In the genomic region with DNA sequence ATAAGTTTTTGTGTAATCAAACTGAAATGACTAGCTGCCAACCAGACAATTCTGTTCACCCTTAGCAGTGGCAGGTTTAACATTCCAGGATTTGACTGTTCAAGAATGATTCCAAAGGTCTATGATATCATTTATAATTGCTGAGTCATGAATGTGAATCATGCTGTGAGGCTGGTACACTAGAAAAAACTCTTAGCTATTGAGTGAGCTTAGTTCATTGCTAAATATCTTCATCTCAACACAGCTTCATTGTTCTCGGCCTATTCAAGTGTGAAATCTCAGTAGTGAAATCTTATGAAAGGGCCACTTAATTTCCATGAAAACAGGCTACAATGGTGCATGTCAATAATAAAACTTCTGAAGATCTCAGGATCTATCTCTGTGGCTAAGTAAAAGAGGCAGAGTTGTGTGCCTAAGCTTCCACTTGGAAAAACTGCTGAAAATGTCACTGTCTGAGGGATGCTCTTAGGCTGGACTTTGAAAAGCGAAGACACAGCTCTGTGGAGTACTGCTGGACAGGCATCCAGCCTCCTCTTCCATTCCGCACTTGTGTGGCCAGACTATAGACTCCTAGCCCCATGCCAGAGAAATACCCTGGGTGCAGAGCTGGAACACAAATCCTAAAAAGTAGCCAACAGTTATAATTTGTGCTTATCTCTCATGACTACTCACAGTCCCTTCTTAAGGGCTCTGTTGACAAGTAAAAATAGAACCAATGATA, we compare ENCODE assay signal across 10 cellular contexts. TPM values are rescaled to one million over a fixed set of nuclear protein-coding genes. Genes with fewer than 3 reads are reported as not detected.
DNase-seq lines count a peak whose midpoint lies in the region; ATAC-seq and TF ChIP-seq lines count a peak whose summit lies in the region.
"Had no signal": no experiment of that assay in that cellular context is flagged by ENCODE, and none has a peak within 500 bp of the region (broad histone marks: within the 10 kb centered on the region; RNA-seq: fewer than 3 reads in every experiment).

No MANE protein-coding gene starts in this region.

- H3K36me3 ChIP-seq in GM23248 (ENCODE audit: low read depth) = no peaks in the 10 kb centered on the region
- peaks cover 7% of the 10 kb centered on the region; the same call in 1 of the 2 replicates for H3K36me3 ChIP-seq in SK-N-MC (ENCODE audit: insufficient read depth, low read length)

- H3K27ac ChIP-seq in GM23248 (peak overlapping the region; percentile 72), SK-N-MC (peak overlapping the region; percentile 47)

- H3K9me2 ChIP-seq in GM23248 (ENCODE audit: insufficient read depth) = no peaks in the 10 kb centered on the region

- no peak overlapping the region for H2AFZ ChIP-seq in GM23248

- H4K20me1 ChIP-seq in GM23248 (ENCODE audit: insufficient read depth) = no peaks in the 10 kb centered on the region

- no peaks in the 10 kb centered on the region for H3K9me3 ChIP-seq in GM23248 (ENCODE audit: low read depth)
- H3K9me3 ChIP-seq in SK-N-MC (ENCODE audit: low read depth, low read length) = no peaks in the 10 kb centered on the region

- H3K27me3 ChIP-seq in GM23248 (replicated peaks; ENCODE audit: insufficient read depth) = no peaks in the 10 kb centered on the region

- H3K4me2 ChIP-seq in GM23248 (ENCODE audit: unreplicated experiment) = peak overlapping the region; percentile 42

- ATAC-seq in HG03565 (IDR thresholded peaks at IDR 0.05; ENCODE audit: unreplicated experiment) (no peak), GM19351 (IDR thresholded peaks at IDR 0.05; ENCODE audit: unreplicated experiment) (no peak)

- H3F3A ChIP-seq in GM23248 (ENCODE audit: insufficient read depth) = peaks cover 38% of the 10 kb centered on the region

- H3K79me2 ChIP-seq in GM23248 (ENCODE audit: insufficient read depth) = no peaks in the 10 kb centered on the region

- peak; percentile 89 for DNase-seq in GM23248
- no peak for DNase-seq in SK-N-MC (ENCODE audit: low read depth, low spot score)
- DNase-seq in fibroblast of pulmonary artery (ENCODE audit: low read depth) = peak; percentile 89
- peak; percentile 47 for DNase-seq in putamen (ENCODE audit: low spot score)
- DNase-seq in effector CD8-positive, alpha-beta T cell (lab: John Stamatoyannopoulos, UW) = no peak
- DNase-seq in stimulated activated CD4-positive, alpha-beta T cell treated with anti-CD3 and anti-CD28 coated beads, Interleukin-4, amount 100 ng/mL, for 4 hours = no peak
- DNase-seq: activated T-cell treated with anti-CD3 and anti-CD28 coated beads, Interleukin-2, amount 50 U/mL, for 1 hour; kidney had no signal

- H3K4me3 ChIP-seq in GM23248 = no peak overlapping the region; the same call in 1 of the 2 replicates
- H3K4me3 ChIP-seq in SK-N-MC = no peak overlapping the region; the same call in 1 of the 2 replicates
- no peak overlapping the region for H3K4me3 ChIP-seq in fibroblast of pulmonary artery (replicated peaks; ENCODE audit: low read depth, low read length)

- 41 to 46% methylated on average over 3 of the region's 3 CpGs for WGBS in GM23248 (ENCODE audit: low coverage in 1 of 2, low lambda C conversion rate in 2 of 2, missing lambda C conversion rate in 2 of 2), 2 experiments

- H3K4me1 ChIP-seq in GM23248 (ENCODE audit: insufficient read depth) = peaks cover 21% of the 10 kb centered on the region

- TF ChIP-seq CTCF in fibroblast of pulmonary artery (IDR thresholded peaks at IDR 0.05; ENCODE audit: low read length, missing control alignments) = no peak

- H3K9ac ChIP-seq in GM23248 (peak overlapping the region; percentile 29), SK-N-MC (ENCODE audit: insufficient read length) (no peak overlapping the region)

- in situ Hi-C loops in GM23248 (cut with MboI) = no loop called here

RNA-seq across cellular contexts. Expression of gene AQP11, which starts 12.8 kb away (rescaled TPM):
- total RNA-seq in GM23248 (2014; rRNA removed; shearing (Covaris generic)) = 0.43 and 2.9 TPM in 2 replicates
- 0.80 and 1.1 TPM in 2 replicates for polyA plus RNA-seq in GM23248 (2016; fragmentation: Nextera tagmentation; extraction: Ambion mirVana)

RNA-seq across cellular contexts. Expression of gene CLNS1A, which starts 35.0 kb away (rescaled TPM):
- 101 and 123 TPM in 2 replicates for total RNA-seq in GM23248 (2014; rRNA removed; shearing (Covaris generic))
- 97.3 and 97.4 TPM in 2 replicates for polyA plus RNA-seq in GM23248 (2016; fragmentation: Nextera tagmentation; extraction: Ambion mirVana)

Comparison
In these comparisons a context has a peak if more than half of its experiments do, and no peak if none do; other contexts are left out.
1. DNase-seq: peak in GM23248 (single experiment), fibroblast of pulmonary artery (single experiment) and putamen (single experiment); none in SK-N-MC (single experiment), effector CD8-positive, alpha-beta T cell (single experiment) and stimulated activated CD4-positive, alpha-beta T cell treated with anti-CD3 and anti-CD28 coated beads, Interleukin-4, amount 100 ng/mL, for 4 hours (0 of 2).